8 cellular contexts compared by ENCODE assay signal in genomic region chr1:11262171-11263049, GRCh38. TPM values are rescaled to one million over a fixed set of nuclear protein-coding genes. Genes with fewer than 3 reads are reported as not detected.
DNase-seq lines count a peak whose midpoint lies in the region; ATAC-seq and TF ChIP-seq lines count a peak whose summit lies in the region.

TSS of gene MTOR (minus strand) at chr1:11262551. CDS start at chr1:11259409, 3,142 bp downstream.

- H3K4me1 ChIP-seq in ascending aorta (peaks cover 5 to 11% of the 10 kb centered on the region in 2 donors), right cardiac atrium (ENCODE audit: control insufficient read depth, insufficient read depth, low read length) (no peaks in the 10 kb centered on the region), uterus (peaks cover 0 to 3% of the 10 kb centered on the region in 2 donors)

- ATAC-seq in GM18502 (IDR thresholded peaks at IDR 0.05; ENCODE audit: poor library complexity, unreplicated experiment) (peak; percentile 96), HG02970 (IDR thresholded peaks at IDR 0.05; ENCODE audit: low FRiP score, unreplicated experiment) (peak; percentile 96), right cardiac atrium (peak; percentile 99 to 100)

- under 1% methylated on average over 60 of the region's 60 CpGs for WGBS in right cardiac atrium

- no peaks in the 10 kb centered on the region for H3K9me3 ChIP-seq in ascending aorta
- no peaks in the 10 kb centered on the region for H3K9me3 ChIP-seq in right cardiac atrium (ENCODE audit: control insufficient read depth, low read length)
- no peaks in the 10 kb centered on the region for H3K9me3 ChIP-seq in uterus

- peaks cover 2% of the 10 kb centered on the region for H3K27me3 Mint-ChIP-seq in T-helper 2 cell treated with Interferon-gamma antibody and Interleukin-4, amounts not matched to agents 5 μg/mL and 100 μg/mL, for 36 hours (ENCODE audit: low read depth)

- TF ChIP-seq POLR2A in uterus (IDR thresholded peaks at IDR 0.05) = peak in 1 of 2 donors; percentile 53

- H3K36me3 ChIP-seq in ascending aorta (peaks cover 16 to 20% of the 10 kb centered on the region in 2 donors), uterus (no peaks in the 10 kb centered on the region)

- DNase-seq in NCI-H1930 (lab: John Stamatoyannopoulos, UW) (peak; percentile 99 to 100), ascending aorta (ENCODE audit: low spot score in 2 of 2) (peak; percentile 98 to 100), right cardiac atrium (peak; percentile 98 to 99 (median 98)), pulmonary artery endothelial cell (ENCODE audit: low read depth, low spot score) (peak; percentile 99), uterus (peak; percentile 98 to 99)
- peak; percentile 98 for DNase-seq in T-helper 2 cell treated with Interferon-gamma antibody and Interleukin-4, amounts not matched to agents 5 μg/mL and 100 μg/mL, for 36 hours (ENCODE audit: low spot score)

- peak within 1 kb of the TSS; percentile 86 for H3K27ac Mint-ChIP-seq in T-helper 2 cell treated with Interferon-gamma antibody and Interleukin-4, amounts not matched to agents 5 μg/mL and 100 μg/mL, for 36 hours

- peak in 1 of 3 experiments; percentile 7 for TF ChIP-seq CTCF in ascending aorta (IDR thresholded peaks at IDR 0.05)
- TF ChIP-seq CTCF in uterus (IDR thresholded peaks at IDR 0.05) = peak in 2 of 4 experiments; percentile 5 to 6

- no peaks in the 10 kb centered on the region for H3K27me3 ChIP-seq in ascending aorta
- no peaks in the 10 kb centered on the region for H3K27me3 ChIP-seq in right cardiac atrium (ENCODE audit: control insufficient read depth, insufficient read depth)
- no peaks in the 10 kb centered on the region for H3K27me3 ChIP-seq in uterus

- intact Hi-C loops in ascending aorta (cut with DNase I) (loop anchor here (1.0 to 5.0 kb wide), 3 partner anchors 11 to 250 kb away; partner anchors contain the start of genes EXOSC10, TARDBP and UBIAD1), right cardiac atrium (cut with DNase I) (no loop called here), uterus (cut with DNase I; ENCODE audit: low total_unique reads) (no loop called here)

- H3K4me3 ChIP-seq in ascending aorta (peak within 1 kb of the TSS; percentile 75 to 84), right cardiac atrium (ENCODE audit: low read length) (peak within 1 kb of the TSS; percentile 90), uterus (peak within 1 kb of the TSS; percentile 83 to 100)

- peaks cover 9% of the 10 kb centered on the region for H3K4me1 Mint-ChIP-seq in T-helper 2 cell treated with Interferon-gamma antibody and Interleukin-4, amounts not matched to agents 5 μg/mL and 100 μg/mL, for 36 hours (ENCODE audit: low read depth)

- peak within 1 kb of the TSS; percentile 59 to 67 for H3K27ac ChIP-seq in ascending aorta
- peak within 1 kb of the TSS; percentile 78 for H3K27ac ChIP-seq in right cardiac atrium (ENCODE audit: low read length)
- H3K27ac ChIP-seq in uterus = peak within 1 kb of the TSS; percentile 82 to 85

- H3K9me3 Mint-ChIP-seq in T-helper 2 cell treated with Interferon-gamma antibody and Interleukin-4, amounts not matched to agents 5 μg/mL and 100 μg/mL, for 36 hours = no peaks in the 10 kb centered on the region

- peaks cover 14% of the 10 kb centered on the region for H3K36me3 Mint-ChIP-seq in T-helper 2 cell treated with Interferon-gamma antibody and Interleukin-4, amounts not matched to agents 5 μg/mL and 100 μg/mL, for 36 hours (ENCODE audit: low read depth)

- H3K4me3 Mint-ChIP-seq in T-helper 2 cell treated with Interferon-gamma antibody and Interleukin-4, amounts not matched to agents 5 μg/mL and 100 μg/mL, for 36 hours = peak within 1 kb of the TSS; percentile 97

RNA-seq across cellular contexts. Expression of gene MTOR, which starts in this region (rescaled TPM):
- total RNA-seq in ascending aorta (28.0 TPM), right cardiac atrium (10 to 100 TPM; 26.6 to 35.5 (median 28.6) TPM), pulmonary artery endothelial cell (42.7 and 69.5 TPM in 2 replicates), uterus (10 to 100 TPM; 22.9 to 51.5 (median 40.3) TPM)
- polyA plus RNA-seq in right cardiac atrium = 19.2 TPM

Comparison
In these comparisons a context has a peak if more than half of its experiments do, and no peak if none do; other contexts are left out.
1. Peak in every context shown above with its lines: DNase-seq, ATAC-seq, H3K4me3 ChIP-seq and H3K27ac ChIP-seq.